ENCODE assay signal across 8 cellular contexts in genomic region chr5:88785396-88786216, GRCh38.
DNase-seq lines count a peak whose midpoint lies in the region; ATAC-seq, FAIRE-seq and TF ChIP-seq lines count a peak whose summit lies in the region.

No MANE protein-coding gene starts in this region.

- 3 to 6% methylated on average over 7 of the region's 7 CpGs for WGBS in heart right ventricle, 2 donors

- ATAC-seq in GM21576 (IDR thresholded peaks at IDR 0.05; ENCODE audit: unreplicated experiment) (peak; percentile 54), heart right ventricle (peak; percentile 90 to 96 (median 94))

- no peaks in the 10 kb centered on the region for H3K27me3 ChIP-seq in HUES6 (ENCODE audit: control insufficient read depth, insufficient read depth, low read length)
- H3K27me3 ChIP-seq in heart right ventricle, result no peaks in the 10 kb centered on the region

- FAIRE-seq in D721Med (lab: Jason Lieb, UNC), result no peak

- peaks cover 23% of the 10 kb centered on the region for H3K4me1 ChIP-seq in HUES6 (ENCODE audit: control insufficient read depth, insufficient read depth, low read length)
- peaks cover 0 to 78% (median 48%) of the 10 kb centered on the region in 9 donors for H3K4me1 ChIP-seq in heart right ventricle

- H3K36me3 ChIP-seq in HUES6 (ENCODE audit: control insufficient read depth, insufficient read depth, low read length), result no peaks in the 10 kb centered on the region
- H3K36me3 ChIP-seq in heart right ventricle, result peaks cover 0 to 17% (median 0%) of the 10 kb centered on the region in 9 donors

- intact Hi-C loops in heart right ventricle (cut with DNase I), result loop anchor here in 6 of 10 donors (2.0 to 10.0 kb wide), 9 partner anchors 42 to 1619 kb away; partner anchors contain the start of genes MEF2C (in 5 of the 6) and CETN3 (in 1 of the 6)

- H3K9ac ChIP-seq in HUES6 (ENCODE audit: low read length), result no peak overlapping the region

- no peak for TF ChIP-seq CTCF in heart right ventricle (IDR thresholded peaks at IDR 0.05)
- no peak for TF ChIP-seq CTCF in D721Med (IDR thresholded peaks at IDR 0.05; ENCODE audit: insufficient read depth, missing control alignments)

- H3K9me3 ChIP-seq in HUES6 (ENCODE audit: control insufficient read depth, insufficient read depth, low read depth, low read length), result no peaks in the 10 kb centered on the region
- H3K9me3 ChIP-seq in heart right ventricle, result no peaks in the 10 kb centered on the region

- peak; percentile 28 for DNase-seq in DMS53 treated with DMSO at 0.1 percent for 48 hours (lab: John Stamatoyannopoulos, UW; ENCODE audit: unreplicated experiment)
- DNase-seq in activated T-cell treated with anti-CD3 and anti-CD28 coated beads, Interleukin-2, amount 50 U/mL, for 48 hours, result peak; percentile 18 to 19
- DNase-seq in heart right ventricle, result peak in 1 of 2 donors; percentile 80
- DNase-seq in retina, result peak; percentile 19
- no peak for DNase-seq in NCI-H1694 treated with DMSO at 0.1 percent for 48 hours (lab: John Stamatoyannopoulos, UW)
- no peak for DNase-seq in D721Med (ENCODE audit: insufficient read length, low spot score)

- H3K27ac ChIP-seq in HUES6 (ENCODE audit: low read depth, low read length) (peak overlapping the region; percentile 81; the same call in 1 of the 2 replicates), heart right ventricle (peak overlapping the region; percentile 14 to 91 (median 80))

- H3K4me3 ChIP-seq in HUES6 (ENCODE audit: low read depth, low read length) (no peak overlapping the region; the same call in 1 of the 2 replicates), heart right ventricle (peak overlapping the region in 6 of 10 donors; percentile 3 to 26 (median 16))

Comparison
In these comparisons a context has a peak if more than half of its experiments do, and no peak if none do; other contexts are left out.
1. DNase-seq: peak in DMS53 treated with DMSO at 0.1 percent for 48 hours (single experiment), activated T-cell treated with anti-CD3 and anti-CD28 coated beads, Interleukin-2, amount 50 U/mL, for 48 hours (2 of 2) and retina (single experiment); none in NCI-H1694 treated with DMSO at 0.1 percent for 48 hours (single experiment) and D721Med (single experiment).